ENCODE assay signal across 25 cellular contexts in the genomic region with DNA sequence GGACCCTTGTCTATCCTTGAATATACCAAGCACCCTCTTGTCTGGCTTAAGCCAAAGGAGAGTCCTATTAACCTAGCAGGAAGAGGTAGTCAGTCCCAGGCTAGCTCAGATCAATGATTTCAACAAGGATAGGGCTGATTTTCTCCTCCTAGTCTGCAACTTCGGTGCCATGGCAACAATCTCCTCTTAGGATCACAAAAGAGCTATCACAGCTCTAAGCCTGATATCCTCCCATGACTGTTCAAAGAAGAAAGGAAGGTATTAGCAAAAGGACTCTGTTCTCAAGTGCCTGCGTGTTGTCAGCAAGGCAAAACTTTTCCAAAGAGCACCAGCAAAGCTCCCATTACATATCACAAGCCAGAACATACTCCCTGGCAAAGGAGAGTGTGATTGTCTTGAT.
"Had no signal": no experiment of that assay in that cellular context is flagged by ENCODE, and none has a peak within 500 bp of the region (broad histone marks: within the 10 kb centered on the region; RNA-seq: fewer than 3 reads in every experiment).

No MANE protein-coding gene starts in this region.

- H3K4me2 ChIP-seq: hepatocyte had no signal

- H3K36me3 Mint-ChIP-seq: immature natural killer cell had no signal

- H3K36me3 ChIP-seq: esophagus squamous epithelium, gastrocnemius medialis, heart left ventricle, left lung, lower lobe of right lung had no signal

- ATAC-seq: esophagus mucosa, gastrocnemius medialis, heart left ventricle, left cardiac atrium, left lung, left ventricle myocardium superior, lower lobe of right lung had no signal

- H3K27ac Mint-ChIP-seq: immature natural killer cell had no signal

- H3K27me3 ChIP-seq: dorsolateral prefrontal cortex, esophagus squamous epithelium, gastrocnemius medialis, heart left ventricle, hepatocyte, left lung had no signal

- DNase-seq: dermis blood vessel endothelial cell; dorsolateral prefrontal cortex; effector CD4-positive, alpha-beta T cell; effector memory CD4-positive, alpha-beta T cell; erythroblast; esophagus squamous epithelium; foreskin fibroblast; foreskin melanocyte; gastrocnemius medialis; heart left ventricle; hypothalamus; immature natural killer cell; left cardiac atrium; left lung; left ventricle myocardium superior; lower lobe of right lung; mesenchymal stem cell; midbrain had no signal

- H3K9me3 ChIP-seq: esophagus squamous epithelium, gastrocnemius medialis, lower lobe of right lung had no signal

- FAIRE-seq: colon, endometrium, keratinocyte had no signal

- H3K27ac ChIP-seq: coronary artery, dorsolateral prefrontal cortex, epithelial cell of prostate, esophagus squamous epithelium, gastrocnemius medialis, heart left ventricle, hepatocyte, left lung, lower lobe of right lung had no signal

- H2AFZ ChIP-seq: hepatocyte had no signal

- H3K79me2 ChIP-seq: hepatocyte had no signal

- H3K4me1 ChIP-seq: esophagus squamous epithelium, gastrocnemius medialis, heart left ventricle, left lung, lower lobe of right lung had no signal

- H3K4me3 ChIP-seq: coronary artery, dorsolateral prefrontal cortex, esophagus squamous epithelium, gastrocnemius medialis, heart left ventricle, hepatocyte, left lung, lower lobe of right lung had no signal

- H3K4me3 Mint-ChIP-seq: immature natural killer cell had no signal
